In genomic region chr1:112729909-112730308, GRCh38 we compare ENCODE assay signal across 18 cellular contexts. TPM values are rescaled to one million over a fixed set of nuclear protein-coding genes. Genes with fewer than 3 reads are reported as not detected.
"Had no signal": no experiment of that assay in that cellular context is flagged by ENCODE, and none has a peak within 500 bp of the region (broad histone marks: within the 10 kb centered on the region; RNA-seq: fewer than 3 reads in every experiment).

No MANE protein-coding gene starts in this region.

- ATAC-seq: heart left ventricle; naive thymus-derived CD4-positive, alpha-beta T cell had no signal

- H3K27ac Mint-ChIP-seq: nephron progenitor cell had no signal

- H3K27ac ChIP-seq: coronary artery, heart left ventricle, sigmoid colon, skin epidermis, stomach, thoracic aorta, transverse colon had no signal

- DNase-seq: effector CD4-positive, alpha-beta T cell; foreskin melanocyte; heart left ventricle; hippocampal formation; kidney glomerular epithelial cell; naive thymus-derived CD4-positive, alpha-beta T cell; nephron progenitor cell; posterior cingulate gyrus; sigmoid colon; stimulated activated CD4-positive, alpha-beta T cell treated with anti-CD3 and anti-CD28 coated beads, Interleukin-2, amount 100 ng/mL, for 24 hours; stimulated activated CD4-positive, alpha-beta T cell treated with anti-CD3 and anti-CD28 coated beads, Interleukin-4, amount 100 ng/mL, for 4 hours; stimulated activated naive CD4-positive, alpha-beta T cell; stomach; substantia nigra; transverse colon had no signal

- H3K9me3 Mint-ChIP-seq: naive thymus-derived CD4-positive, alpha-beta T cell; nephron progenitor cell had no signal

- H3K9me3 ChIP-seq: heart left ventricle, sigmoid colon, stomach, thoracic aorta, transverse colon had no signal

- H3K4me1 ChIP-seq: heart left ventricle, sigmoid colon, stomach, transverse colon had no signal

- H3K27me3 ChIP-seq: sigmoid colon, stomach, transverse colon had no signal

- H3K36me3 ChIP-seq: heart left ventricle, sigmoid colon, stomach, thoracic aorta, transverse colon had no signal

- H3K4me3 Mint-ChIP-seq: naive thymus-derived CD4-positive, alpha-beta T cell; nephron progenitor cell had no signal

- H3K4me1 Mint-ChIP-seq: naive thymus-derived CD4-positive, alpha-beta T cell had no signal

- H3K36me3 Mint-ChIP-seq: naive thymus-derived CD4-positive, alpha-beta T cell had no signal

- H3K4me3 ChIP-seq: coronary artery, heart left ventricle, sigmoid colon, skin epidermis, stomach, thoracic aorta, transverse colon had no signal

RNA-seq across cellular contexts. Expression of gene PPM1J, which starts 14.8 kb away (rescaled TPM):
- polyA plus RNA-seq: naive thymus-derived CD4-positive, alpha-beta T cell had no signal
